In the genomic region with DNA sequence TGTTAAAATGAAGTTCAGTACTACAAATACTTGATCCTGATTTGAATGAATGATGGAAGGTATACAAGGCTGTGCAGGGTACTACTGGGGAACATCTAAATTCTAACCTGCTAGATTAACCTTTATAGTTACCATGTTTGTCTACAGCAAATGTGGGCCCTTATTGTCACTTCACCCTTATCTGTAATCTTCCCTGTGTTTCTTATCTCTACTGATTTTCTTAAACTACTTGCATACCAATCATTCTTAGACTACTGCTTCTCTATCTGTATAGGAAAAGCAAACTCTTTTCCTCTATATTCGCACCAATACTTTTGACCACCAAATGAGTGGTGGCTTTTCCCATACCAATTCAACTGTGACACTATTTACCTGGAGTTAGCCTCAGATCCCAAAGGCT, we compare ENCODE assay signal across 26 cellular contexts.
"Had no signal": no experiment of that assay in that cellular context is flagged by ENCODE, and none has a peak within 500 bp of the region (broad histone marks: within the 10 kb centered on the region; RNA-seq: fewer than 3 reads in every experiment).

No MANE protein-coding gene starts in this region.

- H3K27me3 Mint-ChIP-seq: stimulated activated naive B cell treated with anti-CD40 and anti-IgM and Interleukin-4, amounts not matched to agents 10 μg/mL and 1 μg/mL and 100 μg/mL, for 72 hours; stimulated activated naive CD8-positive, alpha-beta T cell treated with anti-CD3 and anti-CD28 coated beads, Interleukin-15, Interleukin-2, amounts not matched to agents 100 ng/mL and 50 ng/mL, for 24 hours had no signal

- ATAC-seq: naive thymus-derived CD8-positive, alpha-beta T cell; natural killer cell treated with Interleukin-12 subunit alpha and Interleukin-12 subunit beta and Interleukin-15 and Interleukin-18, amount 100 ng/mL, for 72 hours; psoas muscle; right cardiac atrium; right lobe of liver; stimulated activated effector memory CD8-positive, alpha-beta T cell treated with anti-CD3 and anti-CD28 coated beads, Interleukin-12 subunit alpha, Interleukin-12 subunit beta, amount 100 ng/mL, for 72 hours; stimulated activated naive B cell treated with anti-CD40 and anti-IgM and Interleukin-4, amounts not matched to agents 10 μg/mL and 1 μg/mL and 100 μg/mL, for 72 hours had no signal

- H3K4me1 ChIP-seq: neural progenitor cell, psoas muscle, right lobe of liver, sigmoid colon, stomach, thyroid gland, tibial nerve, upper lobe of left lung had no signal

- H3K36me3 ChIP-seq: neural progenitor cell, ovary, right lobe of liver, sigmoid colon, stomach, thoracic aorta, thyroid gland, tibial nerve, upper lobe of left lung had no signal

- H3K4me3 Mint-ChIP-seq: naive thymus-derived CD8-positive, alpha-beta T cell; natural killer cell treated with Interleukin-12 subunit alpha and Interleukin-12 subunit beta and Interleukin-15 and Interleukin-18, amount 100 ng/mL, for 72 hours; neural progenitor cell; stimulated activated effector memory CD8-positive, alpha-beta T cell treated with anti-CD3 and anti-CD28 coated beads, Interleukin-12 subunit alpha, Interleukin-12 subunit beta, amount 100 ng/mL, for 72 hours; stimulated activated naive B cell treated with anti-CD40 and anti-IgM and Interleukin-4, amounts not matched to agents 10 μg/mL and 1 μg/mL and 100 μg/mL, for 72 hours; stimulated activated naive CD8-positive, alpha-beta T cell treated with anti-CD3 and anti-CD28 coated beads, Interleukin-15, Interleukin-2, amounts not matched to agents 100 ng/mL and 50 ng/mL, for 24 hours had no signal

- H3K4me2 ChIP-seq: neural progenitor cell had no signal

- H3K4me1 Mint-ChIP-seq: naive thymus-derived CD8-positive, alpha-beta T cell; neural progenitor cell; stimulated activated effector memory CD8-positive, alpha-beta T cell treated with anti-CD3 and anti-CD28 coated beads, Interleukin-12 subunit alpha, Interleukin-12 subunit beta, amount 100 ng/mL, for 72 hours; stimulated activated naive B cell treated with anti-CD40 and anti-IgM and Interleukin-4, amounts not matched to agents 10 μg/mL and 1 μg/mL and 100 μg/mL, for 72 hours had no signal

- H3K9me3 Mint-ChIP-seq: neural progenitor cell; stimulated activated effector memory CD8-positive, alpha-beta T cell treated with anti-CD3 and anti-CD28 coated beads, Interleukin-12 subunit alpha, Interleukin-12 subunit beta, amount 100 ng/mL, for 72 hours had no signal

- H3K27ac Mint-ChIP-seq: naive thymus-derived CD8-positive, alpha-beta T cell; natural killer cell treated with Interleukin-12 subunit alpha and Interleukin-12 subunit beta and Interleukin-15 and Interleukin-18, amount 100 ng/mL, for 72 hours; neural progenitor cell; progenitor cell of endocrine pancreas; stimulated activated effector memory CD8-positive, alpha-beta T cell treated with anti-CD3 and anti-CD28 coated beads, Interleukin-12 subunit alpha, Interleukin-12 subunit beta, amount 100 ng/mL, for 72 hours; stimulated activated naive B cell treated with anti-CD40 and anti-IgM and Interleukin-4, amounts not matched to agents 10 μg/mL and 1 μg/mL and 100 μg/mL, for 72 hours; stimulated activated naive CD8-positive, alpha-beta T cell treated with anti-CD3 and anti-CD28 coated beads, Interleukin-15, Interleukin-2, amounts not matched to agents 100 ng/mL and 50 ng/mL, for 24 hours had no signal

- H3K9me3 ChIP-seq: ovary, psoas muscle, right lobe of liver, stomach, thoracic aorta, thyroid gland, upper lobe of left lung had no signal

- H3K27ac ChIP-seq: neural progenitor cell, ovary, parathyroid adenoma, psoas muscle, right lobe of liver, sigmoid colon, stomach, thoracic aorta, thyroid gland, tibial nerve, upper lobe of left lung had no signal

- H3K79me2 ChIP-seq: parathyroid adenoma had no signal

- H3K4me3 ChIP-seq: neural progenitor cell, ovary, psoas muscle, right lobe of liver, sigmoid colon, stomach, thoracic aorta, thyroid gland, tibial nerve, upper lobe of left lung had no signal

- DNase-seq: naive thymus-derived CD8-positive, alpha-beta T cell; occipital lobe; ovary; posterior cingulate gyrus; psoas muscle; right cardiac atrium; right lobe of liver; sigmoid colon; small intestine; stimulated activated CD4-positive, alpha-beta T cell treated with anti-CD3 and anti-CD28 coated beads, Interleukin-15, amount 100 ng/mL, for 24 hours; stimulated activated CD4-positive, alpha-beta T cell treated with anti-CD3 and anti-CD28 coated beads, Interleukin-2, amount 100 ng/mL, for 24 hours; stimulated activated CD4-positive, alpha-beta T cell treated with anti-CD3 and anti-CD28 coated beads, Interleukin-2, amount 100 ng/mL, for 48 hours; stimulated activated CD4-positive, alpha-beta T cell treated with anti-CD3 and anti-CD28 coated beads, Interleukin-4, amount 100 ng/mL, for 24 hours; stimulated activated naive B cell treated with anti-CD40 and anti-IgM and Interleukin-4, amounts not matched to agents 10 μg/mL and 1 μg/mL and 100 μg/mL, for 72 hours; stimulated activated naive CD4-positive, alpha-beta T cell treated with Interleukin-2 at 50 U/mL for 16 hours; stomach; thyroid gland; upper lobe of left lung had no signal

- H3K36me3 Mint-ChIP-seq: neural progenitor cell; stimulated activated effector memory CD8-positive, alpha-beta T cell treated with anti-CD3 and anti-CD28 coated beads, Interleukin-12 subunit alpha, Interleukin-12 subunit beta, amount 100 ng/mL, for 72 hours; stimulated activated naive B cell treated with anti-CD40 and anti-IgM and Interleukin-4, amounts not matched to agents 10 μg/mL and 1 μg/mL and 100 μg/mL, for 72 hours had no signal

- H3K9ac ChIP-seq: neural progenitor cell, parathyroid adenoma had no signal

- H3K27me3 ChIP-seq: neural progenitor cell, ovary, right lobe of liver, sigmoid colon, stomach, thyroid gland, tibial nerve, upper lobe of left lung had no signal
